In the genomic region with DNA sequence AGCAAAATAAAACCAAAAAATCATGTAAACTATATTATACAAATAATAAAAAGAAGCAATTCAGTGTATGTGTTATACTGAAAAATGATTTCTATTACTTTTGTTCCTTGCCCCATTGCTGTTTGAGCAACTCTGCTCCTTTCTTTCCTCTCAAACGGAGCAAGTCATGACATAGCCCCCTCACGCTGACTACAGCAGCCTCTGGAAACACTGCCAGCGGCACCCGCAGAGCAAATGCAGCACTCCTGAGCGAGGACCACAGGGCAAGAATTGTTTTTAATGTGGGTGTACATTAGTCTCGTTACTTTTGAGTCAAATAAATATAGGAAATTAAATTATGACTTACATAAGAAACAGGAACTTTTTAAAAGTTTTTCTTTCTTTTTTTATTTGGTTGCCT, we compare ENCODE assay signal across 14 cellular contexts.
DNase-seq lines count a peak whose midpoint lies in the region; ATAC-seq and TF ChIP-seq lines count a peak whose summit lies in the region.
"Had no signal": no experiment of that assay in that cellular context is flagged by ENCODE, and none has a peak within 500 bp of the region (broad histone marks: within the 10 kb centered on the region; RNA-seq: fewer than 3 reads in every experiment).

No MANE protein-coding gene starts in this region.

- DNase-seq in H4 (ENCODE audit: low spot score) = peak; percentile 10
- DNase-seq in adipocyte (ENCODE audit: low read depth) = peak; percentile 74
- peak; percentile 48 for DNase-seq in left ventricle myocardium superior
- no peak for DNase-seq in psoas muscle
- DNase-seq in T1000 (lab: John Stamatoyannopoulos, UW) = no peak
- no peak for DNase-seq in putamen (ENCODE audit: low spot score)
- no peak for DNase-seq in COLO829 (ENCODE audit: low spot score)
- DNase-seq: amygdala, natural killer cell, NCI-H2171 treated with DMSO at 0.1 percent for 48 hours, WERI-Rb-1 had no signal

- TF ChIP-seq CTCF in psoas muscle (IDR thresholded peaks at IDR 0.05) = no peak

- WGBS in psoas muscle, 3 donors = 49 to 54% (median 52%) methylated on average over 6 of the region's 6 CpGs

- ATAC-seq in left ventricle myocardium superior (peak; percentile 82), psoas muscle (peak in 1 of 4 donors; percentile 64), GM21737 (IDR thresholded peaks at IDR 0.05; ENCODE audit: unreplicated experiment) (no peak)
- ATAC-seq: natural killer cell; Panc1; stimulated activated memory B cell treated with anti-CD40 and anti-IgM and Interleukin-4, amounts not matched to agents 10 μg/mL and 1 μg/mL and 100 μg/mL, for 72 hours had no signal

- peaks cover 4% of the 10 kb centered on the region for H3K4me1 ChIP-seq in adipocyte (ENCODE audit: control insufficient read depth, insufficient read depth, low read length)
- peaks cover 8% of the 10 kb centered on the region for H3K4me1 ChIP-seq in psoas muscle

- H3K27me3 ChIP-seq in adipocyte (replicated peaks; ENCODE audit: control insufficient read depth, insufficient read depth, low read length) (no peaks in the 10 kb centered on the region), psoas muscle (ENCODE audit: insufficient read depth in 3 of 3, low read length in 2 of 3) (peaks cover 0 to 3% (median 0%) of the 10 kb centered on the region in 3 donors)

- peak overlapping the region; percentile 80 for H3K4me3 ChIP-seq in adipocyte (ENCODE audit: low read length)
- peak overlapping the region; percentile 33 for H3K4me3 ChIP-seq in psoas muscle

- no peak overlapping the region for H3K27ac ChIP-seq in psoas muscle
- H3K27ac ChIP-seq: WERI-Rb-1 had no signal

- no peaks in the 10 kb centered on the region for H3K36me3 ChIP-seq in adipocyte (ENCODE audit: control insufficient read depth, insufficient read depth, low read length, severe bottlenecking)
- H3K36me3 ChIP-seq in psoas muscle (ENCODE audit: insufficient read depth in 1 of 2, low read depth in 1 of 2) = no peaks in the 10 kb centered on the region
- H3K36me3 ChIP-seq: WERI-Rb-1 had no signal

- intact Hi-C loops in left ventricle myocardium superior (cut with micrococcal nuclease) (no loop called here), psoas muscle (cut with DNase I) (loop anchor here (10.0 kb wide), 2 partner anchors 135 to 425 kb away; partner anchors contain the start of gene SERINC1 (in 1 of the 2))

- H3K9me3 ChIP-seq in adipocyte (ENCODE audit: control insufficient read depth, low read length) (no peaks in the 10 kb centered on the region), psoas muscle (no peaks in the 10 kb centered on the region)

- H3K9ac ChIP-seq in adipocyte (ENCODE audit: low read length) = peak overlapping the region; percentile 64

Comparison
In these comparisons a context has a peak if more than half of its experiments do, and no peak if none do; other contexts are left out.
1. DNase-seq: peak in H4 (single experiment), adipocyte (single experiment) and left ventricle myocardium superior (single experiment); none in psoas muscle (0 of 2), T1000 (single experiment), putamen (single experiment) and COLO829 (single experiment).